Comparison of ENCODE assay signal across 9 cellular contexts in genomic region chr17:58665946-58666857, GRCh38. TPM values are rescaled to one million over a fixed set of nuclear protein-coding genes. Genes with fewer than 3 reads are reported as not detected.
DNase-seq lines count a peak whose midpoint lies in the region; ATAC-seq and TF ChIP-seq lines count a peak whose summit lies in the region.
"Had no signal": no experiment of that assay in that cellular context is flagged by ENCODE, and none has a peak within 500 bp of the region (broad histone marks: within the 10 kb centered on the region; RNA-seq: fewer than 3 reads in every experiment).

No MANE protein-coding gene starts in this region.

- no peaks in the 10 kb centered on the region for H3K9me3 ChIP-seq in ascending aorta
- H3K9me3 ChIP-seq in MM.1S (replicated peaks; ENCODE audit: insufficient read depth, low read length), result no peaks in the 10 kb centered on the region

- peak overlapping the region; percentile 21 for H3K4me3 Mint-ChIP-seq in activated T-cell treated with anti-CD3 and anti-CD28 coated beads, Interleukin-2, amount 50 U/mL, for 4 hours

- ATAC-seq in activated T-cell treated with anti-CD3 and anti-CD28 coated beads, Interleukin-2, amount 50 U/mL, for 4 hours, result peak in 1 of 2 donors; percentile 23

- H3K9me3 Mint-ChIP-seq in activated T-cell treated with anti-CD3 and anti-CD28 coated beads, Interleukin-2, amount 50 U/mL, for 4 hours, result no peaks in the 10 kb centered on the region

- H3K4me3 ChIP-seq in ascending aorta (peak overlapping the region in 1 of 2 donors; percentile 12), MM.1S (ENCODE audit: low read length) (no peak overlapping the region)

- peak overlapping the region; percentile 32 for H3K27ac ChIP-seq in layer of hippocampus (ENCODE audit: low read depth, low read length)
- H3K27ac ChIP-seq in substantia nigra (ENCODE audit: low read depth, low read length, poor library complexity, severe bottlenecking), result peak overlapping the region; percentile 38
- no peak overlapping the region for H3K27ac ChIP-seq in ascending aorta
- H3K27ac ChIP-seq in MM.1S (ENCODE audit: low read length), result no peak overlapping the region

- H3K27me3 Mint-ChIP-seq in activated T-cell treated with anti-CD3 and anti-CD28 coated beads, Interleukin-2, amount 50 U/mL, for 4 hours (ENCODE audit: low read depth), result peaks cover 7% of the 10 kb centered on the region

- no peak for DNase-seq in activated T-cell treated with anti-CD3 and anti-CD28 coated beads, Interleukin-2, amount 50 U/mL, for 4 hours
- no peak for DNase-seq in activated T-cell treated with anti-CD3 and anti-CD28 coated beads, Interleukin-2, amount 50 U/mL, for 48 hours
- DNase-seq in SHP77 treated with DMSO at 0.1 percent for 48 hours (lab: John Stamatoyannopoulos, UW) (peak; percentile 28), substantia nigra (lab: John Stamatoyannopoulos, UW) (no peak), ascending aorta (ENCODE audit: low spot score in 2 of 2) (no peak), CD1c-positive myeloid dendritic cell (ENCODE audit: extremely low spot score) (no peak), MM.1S (no peak)
- DNase-seq: cortex of kidney had no signal

- no peak overlapping the region for H3K9ac ChIP-seq in MM.1S (ENCODE audit: low read length)

- H3F3A ChIP-seq in MM.1S (ENCODE audit: insufficient read depth, low read length), result no peaks in the 10 kb centered on the region

- intact Hi-C loops in ascending aorta (cut with DNase I), result no loop called here

- no peaks in the 10 kb centered on the region for H3K4me1 ChIP-seq in ascending aorta
- no peaks in the 10 kb centered on the region for H3K4me1 ChIP-seq in MM.1S (ENCODE audit: low read length)

- no peaks in the 10 kb centered on the region for H4K20me1 ChIP-seq in MM.1S (ENCODE audit: insufficient read depth, low read length)

- H3K27me3 ChIP-seq in layer of hippocampus (ENCODE audit: control insufficient read depth, insufficient read depth, low read length) (no peaks in the 10 kb centered on the region), ascending aorta (no peaks in the 10 kb centered on the region), MM.1S (replicated peaks; ENCODE audit: insufficient read depth, low read length) (no peaks in the 10 kb centered on the region)

- H3K4me1 Mint-ChIP-seq in activated T-cell treated with anti-CD3 and anti-CD28 coated beads, Interleukin-2, amount 50 U/mL, for 4 hours (ENCODE audit: low read depth), result peaks cover 8% of the 10 kb centered on the region

- TF ChIP-seq CTCF in ascending aorta (IDR thresholded peaks at IDR 0.05) (no peak), MM.1S (IDR thresholded peaks at IDR 0.05; ENCODE audit: low read length) (no peak)

- no peak overlapping the region for H3K4me2 ChIP-seq in MM.1S (ENCODE audit: low read depth, low read length)

- H3K79me2 ChIP-seq in MM.1S (ENCODE audit: low read length), result no peaks in the 10 kb centered on the region

- H3K9me2 ChIP-seq in MM.1S (replicated peaks; ENCODE audit: insufficient read depth, low read length), result no peaks in the 10 kb centered on the region

- no peaks in the 10 kb centered on the region for H3K36me3 Mint-ChIP-seq in activated T-cell treated with anti-CD3 and anti-CD28 coated beads, Interleukin-2, amount 50 U/mL, for 4 hours (ENCODE audit: insufficient read depth)

- H3K36me3 ChIP-seq in ascending aorta (no peaks in the 10 kb centered on the region), MM.1S (replicated peaks; ENCODE audit: insufficient read depth, low read length) (no peaks in the 10 kb centered on the region)

- no peak overlapping the region for H2AFZ ChIP-seq in MM.1S (ENCODE audit: low read length)

RNA-seq across cellular contexts. Expression of gene TEX14, which starts 25.6 kb away (rescaled TPM):
- total RNA-seq in activated T-cell treated with anti-CD3 and anti-CD28 coated beads, Interleukin-2, amount 50 U/mL, for 4 hours, result under 1 TPM; 0.20 to 0.43 (median 0.29) TPM
- total RNA-seq in ascending aorta, result not detected

RNA-seq across cellular contexts. Expression of gene RAD51C, which starts 26.2 kb away (rescaled TPM):
- total RNA-seq in activated T-cell treated with anti-CD3 and anti-CD28 coated beads, Interleukin-2, amount 50 U/mL, for 4 hours, result 10 to 100 TPM; 57.4 to 68.5 (median 59.9) TPM
- total RNA-seq in ascending aorta, result 6.8 TPM

Comparison
In these comparisons a context has a peak if more than half of its experiments do, and no peak if none do; other contexts are left out.
1. H3K27ac ChIP-seq: peak in layer of hippocampus (single experiment) and substantia nigra (single experiment); none in ascending aorta (0 of 2) and MM.1S (single experiment).